In genomic region chr5:134148986-134149539, GRCh38 we compare ENCODE assay signal across 18 cellular contexts. TPM values are rescaled to one million over a fixed set of nuclear protein-coding genes. Genes with fewer than 3 reads are reported as not detected.
DNase-seq lines count a peak whose midpoint lies in the region; ATAC-seq and TF ChIP-seq lines count a peak whose summit lies in the region.
"Had no signal": no experiment of that assay in that cellular context is flagged by ENCODE, and none has a peak within 500 bp of the region (broad histone marks: within the 10 kb centered on the region; RNA-seq: fewer than 3 reads in every experiment).

No MANE protein-coding gene starts in this region.

- intact Hi-C loops in left ventricle myocardium inferior (cut with micrococcal nuclease), result no loop called here
- intact Hi-C loops in cardiac septum (cut with DNase I), result no loop called here
- intact Hi-C loops in testis (cut with DNase I; ENCODE audit: low total_unique reads), result no loop called here

- no peak overlapping the region for H3K4me3 ChIP-seq in left ventricle myocardium inferior
- H3K4me3 ChIP-seq in testis, result no peak overlapping the region
- H3K4me3 ChIP-seq: adrenal gland had no signal

- peak overlapping the region; percentile 36 for H3K27ac ChIP-seq in left ventricle myocardium inferior (replicated peaks)
- peak overlapping the region; percentile 27 for H3K27ac ChIP-seq in epithelial cell of prostate
- peak overlapping the region; percentile 12 to 39 for H3K27ac ChIP-seq in testis

- no peak overlapping the region for H3K4me3 Mint-ChIP-seq in activated naive CD8-positive, alpha-beta T cell
- H3K4me3 Mint-ChIP-seq: activated B cell treated with CpG ODN at 0.5 μM for 24 hours had no signal

- TF ChIP-seq CTCF in left ventricle myocardium inferior (IDR thresholded peaks at IDR 0.05; ENCODE audit: borderline replicate concordance) (no peak), testis (IDR thresholded peaks at IDR 0.05) (no peak)

- H3K4me1 ChIP-seq in left ventricle myocardium inferior (peaks cover 61% of the 10 kb centered on the region), testis (peaks cover 35% of the 10 kb centered on the region)

- 87 to 92% methylated on average over 6 of the region's 6 CpGs for WGBS in testis, 2 donors

- no peaks in the 10 kb centered on the region for H3K9me3 Mint-ChIP-seq in activated naive CD8-positive, alpha-beta T cell (ENCODE audit: low read depth)
- H3K9me3 Mint-ChIP-seq: activated B cell treated with CpG ODN at 0.5 μM for 24 hours had no signal

- no peak for TF ChIP-seq POLR2A in testis (IDR thresholded peaks at IDR 0.05)

- peaks cover 5% of the 10 kb centered on the region for H3K36me3 Mint-ChIP-seq in activated naive CD8-positive, alpha-beta T cell

- DNase-seq in left ventricle myocardium inferior (no peak), cardiac septum (ENCODE audit: low spot score) (no peak), epithelial cell of prostate (ENCODE audit: low read depth, low spot score) (no peak), testis (peak; percentile 12), NCI-H187 treated with DMSO at 0.1 percent for 48 hours (lab: John Stamatoyannopoulos, UW) (no peak), NCI-H2107 treated with DMSO at 0.1 percent for 48 hours (lab: John Stamatoyannopoulos, UW; ENCODE audit: unreplicated experiment) (no peak)
- DNase-seq: activated B cell treated with CpG ODN at 0.5 μM for 24 hours; activated CD8-positive, alpha-beta memory T cell treated with anti-CD3 and anti-CD28 coated beads, Interleukin-2, amount 50 U/mL, for 48 hours; cerebellar nuclear complex; EL; NCI-H1694 treated with DMSO at 0.1 percent for 48 hours; NCI-H446; occipital lobe; SHP77; T-helper 2 cell had no signal

- peaks cover 63% of the 10 kb centered on the region for H3K4me1 Mint-ChIP-seq in activated naive CD8-positive, alpha-beta T cell (ENCODE audit: low read depth)

- no peaks in the 10 kb centered on the region for H3K27me3 Mint-ChIP-seq in activated naive CD8-positive, alpha-beta T cell
- H3K27me3 Mint-ChIP-seq: activated B cell treated with CpG ODN at 0.5 μM for 24 hours had no signal

- H3K9me3 ChIP-seq in left ventricle myocardium inferior (replicated peaks) (no peaks in the 10 kb centered on the region), testis (no peaks in the 10 kb centered on the region)
- H3K9me3 ChIP-seq: adrenal gland had no signal

- H3K27ac Mint-ChIP-seq in activated naive CD8-positive, alpha-beta T cell, result peak overlapping the region; percentile 92
- H3K27ac Mint-ChIP-seq: activated B cell treated with CpG ODN at 0.5 μM for 24 hours had no signal

- H3K36me3 ChIP-seq in left ventricle myocardium inferior (peaks cover 60% of the 10 kb centered on the region), testis (ENCODE audit: low read depth, missing control alignments) (peaks cover 4% of the 10 kb centered on the region)

- ATAC-seq in GM19324 (IDR thresholded peaks at IDR 0.05; ENCODE audit: low FRiP score, unreplicated experiment), result no peak

- H3K27me3 ChIP-seq in left ventricle myocardium inferior (ENCODE audit: low read depth), result no peaks in the 10 kb centered on the region
- no peaks in the 10 kb centered on the region for H3K27me3 ChIP-seq in testis
- H3K27me3 ChIP-seq: adrenal gland had no signal

RNA-seq across cellular contexts. Expression of gene SKP1, which starts 27.7 kb away (rescaled TPM):
- total RNA-seq in left ventricle myocardium inferior (506 TPM), cardiac septum (494 TPM), testis (100 to 1,000 TPM; 336 to 459 TPM)
- 919 TPM for polyA plus RNA-seq in testis (ENCODE audit: insufficient read depth, low read depth, low replicate concordance)

RNA-seq across cellular contexts. Expression of gene TCF7, which starts 34.6 kb away (rescaled TPM):
- total RNA-seq in left ventricle myocardium inferior (3.0 TPM), cardiac septum (2.2 TPM), testis (10 to 100 TPM; 15.2 to 16.1 TPM)
- polyA plus RNA-seq in testis (ENCODE audit: insufficient read depth, low read depth, low replicate concordance), result 9.9 TPM
- total RNA-seq: occipital lobe had no signal
